ENCODE assay signal across 8 cellular contexts in the genomic region with DNA sequence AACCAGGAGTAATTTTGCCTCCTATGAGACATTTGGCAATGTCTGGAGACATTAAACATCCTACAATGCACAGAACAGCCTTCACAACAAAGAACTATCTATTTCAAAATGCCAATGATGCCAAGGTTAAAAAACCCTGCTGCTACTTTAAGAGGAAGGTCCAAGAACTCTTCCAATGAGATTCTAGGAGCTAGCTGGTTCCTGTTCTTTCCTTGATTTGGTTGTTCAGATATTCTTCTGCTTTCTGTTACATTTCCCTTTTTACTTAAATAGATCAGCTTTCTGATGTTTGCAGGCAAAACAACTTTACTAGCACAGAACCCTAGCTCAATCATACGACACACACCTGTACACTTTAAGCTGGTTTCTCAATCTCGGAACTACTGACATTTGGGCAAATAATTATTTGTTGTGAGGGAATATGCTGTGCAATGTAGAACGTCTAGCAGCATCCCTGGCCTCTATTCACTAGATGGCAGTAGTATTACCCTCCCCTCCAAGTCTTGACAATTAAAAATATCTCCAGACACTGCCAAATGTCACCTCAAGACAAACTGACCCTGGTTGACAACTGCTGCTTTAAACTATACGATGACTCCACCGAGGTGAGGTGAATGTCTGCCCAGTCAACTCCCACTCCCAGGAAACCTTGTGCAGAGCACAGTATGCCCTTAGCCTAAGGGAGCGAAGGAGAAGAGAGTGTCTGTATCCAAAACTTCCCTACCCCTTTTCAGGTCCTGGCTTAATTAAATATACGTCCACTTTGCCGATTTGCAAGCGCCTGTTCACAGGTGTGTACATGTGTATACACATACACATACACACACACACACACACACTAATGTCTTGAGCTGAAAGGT. TPM values are rescaled to one million over a fixed set of nuclear protein-coding genes. Genes with fewer than 3 reads are reported as not detected.
A peak's percentile ranks its signal among the peaks of the same experiment; 100 is the strongest.
DNase-seq lines count a peak whose midpoint lies in the region; TF ChIP-seq lines count a peak whose summit lies in the region.

No MANE protein-coding gene starts in this region.

- no peaks in the 10 kb centered on the region for H3K9me2 ChIP-seq in neural cell (ENCODE audit: insufficient read depth, low read length)

- H3K27me3 Mint-ChIP-seq in activated T-cell treated with anti-CD3 and anti-CD28 coated beads, Interleukin-2, amount 50 U/mL, for 24 hours: no peaks in the 10 kb centered on the region

- TF ChIP-seq CTCF in astrocyte of the spinal cord (IDR thresholded peaks at IDR 0.05; ENCODE audit: low read depth, low read length) (peak; percentile 51), neural cell (IDR thresholded peaks at IDR 0.05; ENCODE audit: poor library complexity, severe bottlenecking) (peak; percentile 41)

- H3K27ac Mint-ChIP-seq in activated T-cell treated with anti-CD3 and anti-CD28 coated beads, Interleukin-2, amount 50 U/mL, for 24 hours: peak overlapping the region; percentile 34

- peaks cover 52% of the 10 kb centered on the region for H3K36me3 Mint-ChIP-seq in activated T-cell treated with anti-CD3 and anti-CD28 coated beads, Interleukin-2, amount 50 U/mL, for 24 hours (ENCODE audit: low read depth)

- H2AFZ ChIP-seq in neural cell (ENCODE audit: low read depth, low read length): no peak overlapping the region

- H3K4me3 ChIP-seq in astrocyte of the spinal cord (ENCODE audit: low read depth, low read length): no peak overlapping the region
- no peak overlapping the region for H3K4me3 ChIP-seq in neural cell (ENCODE audit: low read length)

- no peak overlapping the region for H3K4me2 ChIP-seq in neural cell (ENCODE audit: low read length)

- H3F3A ChIP-seq in neural cell (ENCODE audit: insufficient read depth, low read length, poor library complexity, severe bottlenecking): no peaks in the 10 kb centered on the region

- H3K9me3 Mint-ChIP-seq in activated T-cell treated with anti-CD3 and anti-CD28 coated beads, Interleukin-2, amount 50 U/mL, for 24 hours: no peaks in the 10 kb centered on the region

- no peaks in the 10 kb centered on the region for H4K20me1 ChIP-seq in neural cell (ENCODE audit: insufficient read depth)

- peaks cover 67% of the 10 kb centered on the region for H3K4me1 Mint-ChIP-seq in activated T-cell treated with anti-CD3 and anti-CD28 coated beads, Interleukin-2, amount 50 U/mL, for 24 hours (ENCODE audit: low read depth)

- no peak for TF ChIP-seq RAD21 in neural cell (conservative IDR thresholded peaks at IDR 0.05)

- no peaks in the 10 kb centered on the region for H3K36me3 ChIP-seq in neural cell (ENCODE audit: insufficient read depth, low read length)

- peaks cover 65% of the 10 kb centered on the region for H3K79me2 ChIP-seq in neural cell (replicated peaks; ENCODE audit: insufficient read depth, low read length)

- no peaks in the 10 kb centered on the region for H3K9me3 ChIP-seq in neural cell (ENCODE audit: low read length)

- H3K27ac ChIP-seq in neural cell (ENCODE audit: low read length): no peak overlapping the region

- in situ Hi-C loops in astrocyte of the spinal cord (cut with HindIII; ENCODE audit: low sequenced_read_pairs): no loop called here

- no peak for TF ChIP-seq EP300 in neural cell (conservative IDR thresholded peaks at IDR 0.05; ENCODE audit: poor library complexity, severe bottlenecking)

- no peak for DNase-seq in activated T-cell treated with anti-CD3 and anti-CD28 coated beads, Interleukin-2, amount 50 U/mL, for 24 hours
- DNase-seq in activated T-cell treated with anti-CD3 and anti-CD28 coated beads for 4 hours (no peak), KG1 (lab: John Stamatoyannopoulos, UW) (peak; percentile 9), astrocyte of the spinal cord (ENCODE audit: low read depth, low spot score) (peak; percentile 36), OCI-M2 (lab: John Stamatoyannopoulos, UW; ENCODE audit: unreplicated experiment) (no peak)
- DNase-seq in stimulated activated CD4-positive, alpha-beta T cell treated with anti-CD3 and anti-CD28 coated beads, Interleukin-4, amount 100 ng/mL, for 4 hours: no peak
- DNase-seq in stimulated activated CD4-positive, alpha-beta T cell treated with anti-CD3 and anti-CD28 coated beads, Interleukin-12 subunit alpha, Interleukin-12 subunit beta, amount 100 ng/mL, for 4 hours: no peak

- no peak overlapping the region for H3K9ac ChIP-seq in neural cell (ENCODE audit: low read length)

- H3K27me3 ChIP-seq in neural cell (ENCODE audit: insufficient read depth, low read depth, low read length): no peaks in the 10 kb centered on the region

- peak overlapping the region; percentile 42 for H3K4me3 Mint-ChIP-seq in activated T-cell treated with anti-CD3 and anti-CD28 coated beads, Interleukin-2, amount 50 U/mL, for 24 hours

TF ChIP-seq in neural cell, 6 proteins besides CTCF, POLR2A, EP300 and RAD21:
- TF ChIP-seq MXI1 (conservative IDR thresholded peaks at IDR 0.05; ENCODE audit: poor library complexity, severe bottlenecking) (no peak), SMC3 (conservative IDR thresholded peaks at IDR 0.05; ENCODE audit: poor library complexity) (no peak), EZH2 (IDR thresholded peaks at IDR 0.05; ENCODE audit: borderline replicate concordance, insufficient read depth, low read length, poor library complexity, severe bottlenecking) (no peak), TAF1 (IDR thresholded peaks at IDR 0.05; ENCODE audit: low read depth) (no peak), POLR2AphosphoS5 (IDR thresholded peaks at IDR 0.05) (no peak)
- TF ChIP-seq, protein P1, sequence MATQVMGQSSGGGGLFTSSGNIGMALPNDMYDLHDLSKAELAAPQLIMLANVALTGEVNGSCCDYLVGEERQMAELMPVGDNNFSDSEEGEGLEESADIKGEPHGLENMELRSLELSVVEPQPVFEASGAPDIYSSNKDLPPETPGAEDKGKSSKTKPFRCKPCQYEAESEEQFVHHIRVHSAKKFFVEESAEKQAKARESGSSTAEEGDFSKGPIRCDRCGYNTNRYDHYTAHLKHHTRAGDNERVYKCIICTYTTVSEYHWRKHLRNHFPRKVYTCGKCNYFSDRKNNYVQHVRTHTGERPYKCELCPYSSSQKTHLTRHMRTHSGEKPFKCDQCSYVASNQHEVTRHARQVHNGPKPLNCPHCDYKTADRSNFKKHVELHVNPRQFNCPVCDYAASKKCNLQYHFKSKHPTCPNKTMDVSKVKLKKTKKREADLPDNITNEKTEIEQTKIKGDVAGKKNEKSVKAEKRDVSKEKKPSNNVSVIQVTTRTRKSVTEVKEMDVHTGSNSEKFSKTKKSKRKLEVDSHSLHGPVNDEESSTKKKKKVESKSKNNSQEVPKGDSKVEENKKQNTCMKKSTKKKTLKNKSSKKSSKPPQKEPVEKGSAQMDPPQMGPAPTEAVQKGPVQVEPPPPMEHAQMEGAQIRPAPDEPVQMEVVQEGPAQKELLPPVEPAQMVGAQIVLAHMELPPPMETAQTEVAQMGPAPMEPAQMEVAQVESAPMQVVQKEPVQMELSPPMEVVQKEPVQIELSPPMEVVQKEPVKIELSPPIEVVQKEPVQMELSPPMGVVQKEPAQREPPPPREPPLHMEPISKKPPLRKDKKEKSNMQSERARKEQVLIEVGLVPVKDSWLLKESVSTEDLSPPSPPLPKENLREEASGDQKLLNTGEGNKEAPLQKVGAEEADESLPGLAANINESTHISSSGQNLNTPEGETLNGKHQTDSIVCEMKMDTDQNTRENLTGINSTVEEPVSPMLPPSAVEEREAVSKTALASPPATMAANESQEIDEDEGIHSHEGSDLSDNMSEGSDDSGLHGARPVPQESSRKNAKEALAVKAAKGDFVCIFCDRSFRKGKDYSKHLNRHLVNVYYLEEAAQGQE (IDR thresholded peaks at IDR 0.05; ENCODE audit: borderline replicate concordance): no peak

RNA-seq across cellular contexts. Expression of gene BLTP3B, which starts 4.4 kb away (rescaled TPM):
- 29.2 and 31.6 TPM in 2 replicates for polyA plus RNA-seq in neural cell
- 88.1 and 98.7 TPM in 2 replicates for polyA minus RNA-seq in neural cell

Comparison
In these comparisons a context has a peak if more than half of its experiments do, and no peak if none do; other contexts are left out.
1. DNase-seq: peak in KG1 (single experiment) and astrocyte of the spinal cord (single experiment); none in activated T-cell treated with anti-CD3 and anti-CD28 coated beads, Interleukin-2, amount 50 U/mL, for 24 hours (single experiment), activated T-cell treated with anti-CD3 and anti-CD28 coated beads for 4 hours (single experiment), OCI-M2 (single experiment), stimulated activated CD4-positive, alpha-beta T cell treated with anti-CD3 and anti-CD28 coated beads, Interleukin-4, amount 100 ng/mL, for 4 hours (0 of 2) and stimulated activated CD4-positive, alpha-beta T cell treated with anti-CD3 and anti-CD28 coated beads, Interleukin-12 subunit alpha, Interleukin-12 subunit beta, amount 100 ng/mL, for 4 hours (single experiment).